ENCODE assay signal across 24 cellular contexts in the genomic region with DNA sequence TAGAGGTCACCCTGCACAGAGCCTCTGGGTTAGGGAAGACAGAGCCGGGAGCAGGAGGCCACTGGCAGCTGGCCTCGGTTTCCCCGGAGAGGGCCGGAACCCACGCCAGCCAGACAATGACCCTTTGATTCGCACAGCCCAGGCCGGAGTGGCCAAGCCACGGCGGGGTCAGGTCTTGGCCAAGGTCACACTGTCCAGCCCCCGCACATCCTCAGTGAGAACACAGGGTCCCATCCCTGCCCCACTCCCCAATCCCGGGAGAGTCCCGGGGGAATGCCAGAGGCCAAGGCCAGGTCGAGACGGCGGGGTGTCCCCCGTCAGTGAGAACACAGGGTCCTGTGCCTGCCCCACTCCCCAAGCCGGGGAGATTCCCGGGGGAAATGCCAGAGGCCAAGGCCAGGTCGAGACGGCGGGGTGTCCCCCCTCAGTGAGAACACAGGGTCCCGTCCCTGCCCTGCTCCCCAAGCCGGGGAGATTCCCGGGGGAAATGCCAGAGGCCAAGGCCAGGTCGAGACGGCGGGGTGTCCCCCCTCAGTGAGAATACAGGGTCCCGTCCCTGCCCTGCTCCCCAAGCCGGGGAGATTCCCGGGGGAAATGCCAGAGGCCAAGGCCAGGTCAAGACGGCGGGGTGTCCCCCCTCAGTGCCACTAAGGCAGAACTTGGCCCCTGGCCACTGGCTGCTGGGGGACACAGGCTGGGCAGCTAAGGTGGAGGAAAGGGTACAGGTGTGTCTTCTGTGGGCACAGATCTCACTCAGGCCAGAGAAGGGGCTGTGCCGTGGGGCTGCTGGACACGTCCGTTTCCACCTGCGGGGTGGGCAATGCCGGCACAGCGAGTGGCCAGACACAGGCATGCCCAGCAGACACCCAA. TPM values are rescaled to one million over a fixed set of nuclear protein-coding genes. Genes with fewer than 3 reads are reported as not detected.
DNase-seq lines count a peak whose midpoint lies in the region; ATAC-seq and TF ChIP-seq lines count a peak whose summit lies in the region.
"Had no signal": no experiment of that assay in that cellular context is flagged by ENCODE, and none has a peak within 500 bp of the region (broad histone marks: within the 10 kb centered on the region; RNA-seq: fewer than 3 reads in every experiment).

No MANE protein-coding gene starts in this region.

- H3K9me3 ChIP-seq in gastroesophageal sphincter (no peaks in the 10 kb centered on the region), muscle layer of colon (ENCODE audit: low read length) (no peaks in the 10 kb centered on the region), stomach (no peaks in the 10 kb centered on the region), smooth muscle cell (replicated peaks; ENCODE audit: low read depth) (no peaks in the 10 kb centered on the region)
- H3K9me3 ChIP-seq: ascending aorta, neutrophil had no signal

- H3F3A ChIP-seq in smooth muscle cell (ENCODE audit: low read depth): peaks cover 9% of the 10 kb centered on the region

- H3K9ac ChIP-seq in muscle layer of colon (ENCODE audit: low read length) (no peak overlapping the region), smooth muscle cell (ENCODE audit: low read depth) (no peak overlapping the region)

- no peak overlapping the region for H3K4me3 Mint-ChIP-seq in IgD-negative memory B cell
- H3K4me3 Mint-ChIP-seq: activated CD8-positive, alpha-beta T cell treated with anti-CD3 and anti-CD28 coated beads for 36 hours; activated naive CD4-positive, alpha-beta T cell treated with anti-CD3 and anti-CD28 coated beads, Interleukin-2, amount 10 ng/mL, durations not matched to agents 7 days and 5 days; activated T-cell treated with anti-CD3 and anti-CD28 coated beads, Interleukin-2, amount 50 U/mL, for 24 hours had no signal

- H3K79me2 ChIP-seq in smooth muscle cell (ENCODE audit: low read depth): peaks cover 17% of the 10 kb centered on the region

- H3K4me1 ChIP-seq in gastroesophageal sphincter (peaks cover 0 to 72% (median 22%) of the 10 kb centered on the region in 3 donors), muscle layer of colon (ENCODE audit: insufficient read depth, low read length) (peaks cover 20% of the 10 kb centered on the region), stomach (peaks cover 28 to 40% (median 39%) of the 10 kb centered on the region in 4 donors), smooth muscle cell (ENCODE audit: low read depth) (peaks cover 9% of the 10 kb centered on the region)

- intact Hi-C loops in stomach (cut with DNase I; ENCODE audit: low total_unique reads): no loop called here

- peaks cover 4 to 5% (median 5%) of the 10 kb centered on the region in 3 donors for H3K4me1 Mint-ChIP-seq in IgD-negative memory B cell

- peak overlapping the region in 3 of 4 donors; percentile 97 to 99 (median 99) for H3K27ac ChIP-seq in gastroesophageal sphincter
- H3K27ac ChIP-seq in muscle layer of colon (ENCODE audit: low read depth, low read length): peak overlapping the region; percentile 49
- H3K27ac ChIP-seq in stomach: peak overlapping the region in 4 of 5 donors; percentile 13 to 98 (median 82)
- no peak overlapping the region for H3K27ac ChIP-seq in smooth muscle cell (ENCODE audit: low read depth)
- H3K27ac ChIP-seq: C4-2B, neutrophil had no signal

- ATAC-seq in gastroesophageal sphincter: no peak
- ATAC-seq: activated CD8-positive, alpha-beta T cell treated with anti-CD3 and anti-CD28 coated beads for 36 hours had no signal

- H3K27me3 ChIP-seq in gastroesophageal sphincter (peaks cover 29% of the 10 kb centered on the region), muscle layer of colon (ENCODE audit: control insufficient read depth in 1 of 2, insufficient read depth in 2 of 2, low read length in 2 of 2) (peaks cover 0 to 6% of the 10 kb centered on the region in 2 donors), stomach (peaks cover 0 to 42% (median 11%) of the 10 kb centered on the region in 3 donors), smooth muscle cell (ENCODE audit: low read depth) (no peaks in the 10 kb centered on the region)
- H3K27me3 ChIP-seq: ascending aorta had no signal

- H3K4me3 ChIP-seq in gastroesophageal sphincter (peak overlapping the region in 1 of 2 donors; percentile 89), muscle layer of colon (ENCODE audit: low read depth in 1 of 2, low read length in 2 of 2) (no peak overlapping the region), stomach (no peak overlapping the region), smooth muscle cell (no peak overlapping the region)
- H3K4me3 ChIP-seq: ascending aorta had no signal

- H4K20me1 ChIP-seq in smooth muscle cell (ENCODE audit: low read depth): peaks cover 19% of the 10 kb centered on the region

- H3K9me3 Mint-ChIP-seq in IgD-negative memory B cell: no peaks in the 10 kb centered on the region
- H3K9me3 Mint-ChIP-seq: activated B cell treated with CpG ODN at 0.5 μM for 24 hours; activated CD8-positive, alpha-beta T cell treated with anti-CD3 and anti-CD28 coated beads for 36 hours; activated naive CD4-positive, alpha-beta T cell treated with anti-CD3 and anti-CD28 coated beads, Interleukin-2, amount 10 ng/mL, durations not matched to agents 7 days and 5 days; activated T-cell treated with anti-CD3 and anti-CD28 coated beads, Interleukin-2, amount 50 U/mL, for 24 hours; H9; mesothelial cell of epicardium had no signal

- H3K4me2 ChIP-seq in smooth muscle cell: no peak overlapping the region

- H2AFZ ChIP-seq in smooth muscle cell (ENCODE audit: low read depth): no peak overlapping the region

- peaks cover 26% of the 10 kb centered on the region for H3K27me3 Mint-ChIP-seq in IgD-negative memory B cell

- 71% methylated on average over 14 of the region's 38 CpGs; no CpG with 5 or more reads in 1 of the 2 donors for WGBS in gastroesophageal sphincter (ENCODE audit: low coverage in 1 of 2), 2 donors
- 52 to 69% (median 64%) methylated on average over 18 to 38 of the region's 38 CpGs for WGBS in stomach, 5 donors
- 95% methylated on average over 38 of the region's 38 CpGs for WGBS in smooth muscle cell (ENCODE audit: low lambda C conversion rate)

- no peaks in the 10 kb centered on the region for H3K36me3 ChIP-seq in gastroesophageal sphincter
- no peaks in the 10 kb centered on the region for H3K36me3 ChIP-seq in muscle layer of colon (ENCODE audit: insufficient read depth, low read length)
- H3K36me3 ChIP-seq in stomach: no peaks in the 10 kb centered on the region
- no peaks in the 10 kb centered on the region for H3K36me3 ChIP-seq in smooth muscle cell (ENCODE audit: low read depth)
- H3K36me3 ChIP-seq: ascending aorta, neutrophil had no signal

- H3K36me3 Mint-ChIP-seq in IgD-negative memory B cell: no peaks in the 10 kb centered on the region
- H3K36me3 Mint-ChIP-seq: activated naive CD4-positive, alpha-beta T cell treated with anti-CD3 and anti-CD28 coated beads, Interleukin-2, amount 10 ng/mL, durations not matched to agents 7 days and 5 days; mesothelial cell of epicardium had no signal

- TF ChIP-seq POLR2A in gastroesophageal sphincter (IDR thresholded peaks at IDR 0.05): no peak
- no peak for TF ChIP-seq POLR2A in stomach (IDR thresholded peaks at IDR 0.05)
- no peak for TF ChIP-seq POLR2A in erythroblast (IDR thresholded peaks at IDR 0.05; ENCODE audit: low read length)

- TF ChIP-seq EP300 in gastroesophageal sphincter (IDR thresholded peaks at IDR 0.05): no peak
- no peak for TF ChIP-seq EP300 in stomach (IDR thresholded peaks at IDR 0.05)

- DNase-seq in stomach: no peak
- no peak for DNase-seq in DMS79 (lab: John Stamatoyannopoulos, UW)
- no peak for DNase-seq in NCI-H1694 treated with DMSO at 0.1 percent for 48 hours (lab: John Stamatoyannopoulos, UW)
- DNase-seq in smooth muscle cell (lab: John Stamatoyannopoulos, UW; ENCODE audit: unreplicated experiment): no peak
- DNase-seq in erythroblast (lab: John Stamatoyannopoulos, UW): no peak
- DNase-seq: activated B cell treated with CpG ODN at 0.5 μM for 24 hours; activated naive CD4-positive, alpha-beta T cell treated with anti-CD3 and anti-CD28 coated beads, Interleukin-2, amount 10 ng/mL, durations not matched to agents 7 days and 5 days; activated T-cell treated with anti-CD3 and anti-CD28 coated beads, Interleukin-2, amount 50 U/mL, for 24 hours; H9; NCI-H146; PC-3; stimulated activated naive CD4-positive, alpha-beta T cell treated with Interleukin-2 at 50 U/mL for 16 hours had no signal

- H3K27ac Mint-ChIP-seq in IgD-negative memory B cell: peak overlapping the region in 2 of 3 donors; percentile 17 to 75
- H3K27ac Mint-ChIP-seq: activated B cell treated with CpG ODN at 0.5 μM for 24 hours; activated CD8-positive, alpha-beta T cell treated with anti-CD3 and anti-CD28 coated beads for 36 hours; activated naive CD4-positive, alpha-beta T cell treated with anti-CD3 and anti-CD28 coated beads, Interleukin-2, amount 10 ng/mL, durations not matched to agents 7 days and 5 days; H9 had no signal

- no peak for TF ChIP-seq CTCF in gastroesophageal sphincter (IDR thresholded peaks at IDR 0.05)
- no peak for TF ChIP-seq CTCF in stomach (IDR thresholded peaks at IDR 0.05)
- no peak for TF ChIP-seq CTCF in smooth muscle cell (IDR thresholded peaks at IDR 0.05; ENCODE audit: borderline replicate concordance, insufficient read depth, poor library complexity, severe bottlenecking)

RNA-seq across cellular contexts. Expression of a gene that starts 1.7 kb away (rescaled TPM):
- polyA plus RNA-seq in IgD-negative memory B cell (1.7 TPM), stomach (10 to 100 TPM; 12.5 to 32.8 (median 20.7) TPM), smooth muscle cell (153 and 172 TPM in 2 replicates)
- total RNA-seq in gastroesophageal sphincter (100 to 1,000 TPM; 105 to 200 (median 133) TPM), stomach (100 to 1,000 TPM in 1 of 5 donors, 10 to 100 TPM in 4; 12.3 to 136 (median 62.9) TPM), smooth muscle cell (117 and 132 TPM in 2 replicates)

RNA-seq across cellular contexts. Expression of a gene that starts 11.5 kb away (rescaled TPM):
- 108 TPM for polyA plus RNA-seq in IgD-negative memory B cell
- total RNA-seq in gastroesophageal sphincter: 10 to 100 TPM; 47.7 to 57.9 (median 52.0) TPM
- 100 to 1,000 TPM in 1 of 5 donors, 10 to 100 TPM in 4; 21.1 to 240 (median 65.9) TPM for total RNA-seq in stomach
- polyA plus RNA-seq in stomach: 10 to 100 TPM; 29.9 to 35.1 (median 35.0) TPM
- 19.8 and 24.6 TPM in 2 replicates for total RNA-seq in smooth muscle cell
- polyA plus RNA-seq in smooth muscle cell: 55.7 and 60.4 TPM in 2 replicates

RNA-seq across cellular contexts. Expression of a gene that starts 20.7 kb away (rescaled TPM):
- polyA plus RNA-seq in IgD-negative memory B cell (not detected), stomach (not detected), smooth muscle cell (not detected in 2 replicates)
- total RNA-seq in gastroesophageal sphincter (not detected), stomach (not detected), smooth muscle cell (not detected in 2 replicates)
- total RNA-seq: activated B cell treated with CpG ODN at 0.5 μM for 24 hours; activated CD8-positive, alpha-beta T cell treated with anti-CD3 and anti-CD28 coated beads for 36 hours; ascending aorta; cerebellum; H9; kidney; MCF 10A; mesothelial cell of epicardium; PC-3; urinary bladder had no signal
- polyA plus RNA-seq: urinary bladder had no signal

RNA-seq across cellular contexts. Expression of a gene that starts 34.2 kb away (rescaled TPM):
- polyA plus RNA-seq in IgD-negative memory B cell (not detected), stomach (10 to 100 TPM in 2 of 3 donors, 1 to 10 TPM in 1; 9.8 to 14.8 (median 12.0) TPM), smooth muscle cell (16.6 and 21.3 TPM in 2 replicates)
- total RNA-seq in gastroesophageal sphincter (100 to 1,000 TPM in 1 of 4 donors, 10 to 100 TPM in 3; 21.5 to 111 (median 53.0) TPM), stomach (10 to 100 TPM; 12.1 to 88.9 (median 17.5) TPM), smooth muscle cell (11.1 and 17.1 TPM in 2 replicates)
- total RNA-seq: activated B cell treated with CpG ODN at 0.5 μM for 24 hours had no signal

RNA-seq across cellular contexts. Expression of a gene that starts 34.8 kb away (rescaled TPM):
- not detected for polyA plus RNA-seq in IgD-negative memory B cell
- 1 to 10 TPM in 3 of 4 donors, under 1 TPM in 1; 0.67 to 4.7 (median 1.2) TPM for total RNA-seq in gastroesophageal sphincter
- total RNA-seq in stomach: under 1 TPM in 1 of 5 donors, not detected in 4; 0.45 TPM
- polyA plus RNA-seq in stomach: under 1 TPM; 0.37 to 0.76 (median 0.48) TPM
- total RNA-seq in smooth muscle cell: not detected in 2 replicates
- polyA plus RNA-seq in smooth muscle cell: 0.18 TPM in 2 replicates
- total RNA-seq: ascending aorta, cerebellum, MCF 10A, urinary bladder had no signal
